Comparison of ENCODE assay signal across 23 cellular contexts in genomic region chr11:107836811-107837210, GRCh38. TPM values are rescaled to one million over a fixed set of nuclear protein-coding genes. Genes with fewer than 3 reads are reported as not detected.
DNase-seq lines count a peak whose midpoint lies in the region; ATAC-seq and TF ChIP-seq lines count a peak whose summit lies in the region.
"Had no signal": no experiment of that assay in that cellular context is flagged by ENCODE, and none has a peak within 500 bp of the region (broad histone marks: within the 10 kb centered on the region; RNA-seq: fewer than 3 reads in every experiment).

No MANE protein-coding gene starts in this region.

- H3K9me3 ChIP-seq in prostate gland (no peaks in the 10 kb centered on the region), right lobe of liver (no peaks in the 10 kb centered on the region)
- H3K9me3 ChIP-seq: SJSA1 had no signal

- no peak for ATAC-seq in activated CD8-positive, alpha-beta T cell treated with anti-CD3 and anti-CD28 coated beads for 36 hours
- ATAC-seq in activated CD8-positive, alpha-beta T cell treated with anti-CD3 and anti-CD28 coated beads, Interleukin-2, amount 10 ng/mL, durations not matched to agents 7 days and 5 days = no peak
- no peak for ATAC-seq in right lobe of liver
- ATAC-seq: Right ventricle myocardium inferior had no signal

- H3K4me3 Mint-ChIP-seq in activated CD8-positive, alpha-beta T cell treated with anti-CD3 and anti-CD28 coated beads for 36 hours = no peak overlapping the region
- H3K4me3 Mint-ChIP-seq in activated CD8-positive, alpha-beta T cell treated with anti-CD3 and anti-CD28 coated beads, Interleukin-2, amount 10 ng/mL, durations not matched to agents 7 days and 5 days = no peak overlapping the region
- H3K4me3 Mint-ChIP-seq: CD8-positive, alpha-beta memory T cell; IgD-negative memory B cell had no signal

- H3K36me3 ChIP-seq in prostate gland = no peaks in the 10 kb centered on the region
- no peaks in the 10 kb centered on the region for H3K36me3 ChIP-seq in right lobe of liver
- H3K36me3 ChIP-seq: SJSA1 had no signal

- peak overlapping the region; percentile 68 for H3K27ac Mint-ChIP-seq in activated CD8-positive, alpha-beta T cell treated with anti-CD3 and anti-CD28 coated beads for 36 hours
- no peak overlapping the region for H3K27ac Mint-ChIP-seq in activated CD8-positive, alpha-beta T cell treated with anti-CD3 and anti-CD28 coated beads, Interleukin-2, amount 10 ng/mL, durations not matched to agents 7 days and 5 days
- H3K27ac Mint-ChIP-seq: CD8-positive, alpha-beta memory T cell had no signal

- DNase-seq in activated CD8-positive, alpha-beta T cell treated with anti-CD3 and anti-CD28 coated beads for 36 hours = no peak
- DNase-seq in activated CD8-positive, alpha-beta T cell treated with anti-CD3 and anti-CD28 coated beads, Interleukin-2, amount 10 ng/mL, durations not matched to agents 7 days and 5 days = no peak
- DNase-seq in LNCaP clone FGC (ENCODE audit: low read depth) (peak; percentile 52), prostate gland (ENCODE audit: low spot score) (no peak), right lobe of liver (no peak), DMS53 treated with DMSO at 0.1 percent for 48 hours (lab: John Stamatoyannopoulos, UW; ENCODE audit: unreplicated experiment) (no peak), mesenteric fat pad (ENCODE audit: low spot score) (no peak)
- DNase-seq: AML-193; C1 segment of cervical spinal cord; Calu3; CD8-positive, alpha-beta memory T cell; DMS153; GDM1; NCI-H1048; NCI-H1417 treated with DMSO at 0.1 percent for 48 hours; NCI-H187; NCI-H226; NCI-H510A treated with DMSO at 0.1 percent for 48 hours; NCI-H748 treated with DMSO at 0.1 percent for 48 hours had no signal

- no peaks in the 10 kb centered on the region for H3K9me3 Mint-ChIP-seq in activated CD8-positive, alpha-beta T cell treated with anti-CD3 and anti-CD28 coated beads for 36 hours
- H3K9me3 Mint-ChIP-seq in activated CD8-positive, alpha-beta T cell treated with anti-CD3 and anti-CD28 coated beads, Interleukin-2, amount 10 ng/mL, durations not matched to agents 7 days and 5 days (ENCODE audit: insufficient read depth) = no peaks in the 10 kb centered on the region
- H3K9me3 Mint-ChIP-seq: CD8-positive, alpha-beta memory T cell; IgD-negative memory B cell had no signal

- no peak for TF ChIP-seq CTCF in activated CD8-positive, alpha-beta T cell treated with anti-CD3 and anti-CD28 coated beads for 36 hours (IDR thresholded peaks at IDR 0.05)
- no peak for TF ChIP-seq CTCF in LNCaP clone FGC (IDR thresholded peaks at IDR 0.05; ENCODE audit: control insufficient read depth, extremely low read depth, insufficient read depth)
- no peak for TF ChIP-seq CTCF in VCaP (conservative IDR thresholded peaks at IDR 0.05)
- TF ChIP-seq CTCF in prostate gland (IDR thresholded peaks at IDR 0.05) = no peak
- TF ChIP-seq CTCF in right lobe of liver (IDR thresholded peaks at IDR 0.05) = no peak

- peaks cover 22% of the 10 kb centered on the region for H3K4me1 ChIP-seq in prostate gland (replicated peaks)
- no peaks in the 10 kb centered on the region for H3K4me1 ChIP-seq in right lobe of liver

- intact Hi-C loops in activated CD8-positive, alpha-beta T cell treated with anti-CD3 and anti-CD28 coated beads for 36 hours (cut with micrococcal nuclease) = no loop called here
- intact Hi-C loops in prostate gland (cut with DNase I) (no loop called here), right lobe of liver (cut with DNase I) (no loop called here)

- H3K4me1 Mint-ChIP-seq in activated CD8-positive, alpha-beta T cell treated with anti-CD3 and anti-CD28 coated beads for 36 hours (ENCODE audit: low read depth) = peaks cover 61% of the 10 kb centered on the region
- H3K4me1 Mint-ChIP-seq in activated CD8-positive, alpha-beta T cell treated with anti-CD3 and anti-CD28 coated beads, Interleukin-2, amount 10 ng/mL, durations not matched to agents 7 days and 5 days (ENCODE audit: low read depth) = peaks cover 25% of the 10 kb centered on the region

- CTCF ChIA-PET in activated CD8-positive, alpha-beta T cell treated with anti-CD3 and anti-CD28 coated beads for 36 hours (lab: Charles Lee) = no interaction called here
- CTCF ChIA-PET in activated CD8-positive, alpha-beta T cell treated with anti-CD3 and anti-CD28 coated beads, Interleukin-2, amount 10 ng/mL, durations not matched to agents 7 days and 5 days (lab: Charles Lee) = interaction anchor here (1.7 kb wide), 1 partner anchor 12 kb away, joined by 4 read pairs; no protein-coding TSS in a partner anchor

- H3K27me3 Mint-ChIP-seq in activated CD8-positive, alpha-beta T cell treated with anti-CD3 and anti-CD28 coated beads for 36 hours = no peaks in the 10 kb centered on the region
- no peaks in the 10 kb centered on the region for H3K27me3 Mint-ChIP-seq in activated CD8-positive, alpha-beta T cell treated with anti-CD3 and anti-CD28 coated beads, Interleukin-2, amount 10 ng/mL, durations not matched to agents 7 days and 5 days (ENCODE audit: low read depth)
- H3K27me3 Mint-ChIP-seq: CD8-positive, alpha-beta memory T cell; IgD-negative memory B cell had no signal

- H3K27ac ChIP-seq in VCaP = peak overlapping the region; percentile 93
- H3K27ac ChIP-seq in prostate gland = peak overlapping the region; percentile 55 to 65
- no peak overlapping the region for H3K27ac ChIP-seq in right lobe of liver
- H3K27ac ChIP-seq: SJSA1 had no signal

- POLR2A ChIA-PET in activated CD8-positive, alpha-beta T cell treated with anti-CD3 and anti-CD28 coated beads for 36 hours (lab: Charles Lee) = interaction anchor here (0.6 to 1.1 kb wide), 2 partner anchors 17 to 22 kb away, joined by 4 read pairs; partner anchors contain the start of gene SLC35F2
- POLR2A ChIA-PET in activated CD8-positive, alpha-beta T cell treated with anti-CD3 and anti-CD28 coated beads, Interleukin-2, amount 10 ng/mL, durations not matched to agents 7 days and 5 days (lab: Charles Lee) = interaction anchor here (0.8 kb wide), 1 partner anchor 661 kb away, joined by 3 read pairs; the partner anchor contains the start of gene POGLUT3

- no peaks in the 10 kb centered on the region for H3K27me3 ChIP-seq in prostate gland (replicated peaks; ENCODE audit: insufficient read depth)
- H3K27me3 ChIP-seq in right lobe of liver = no peaks in the 10 kb centered on the region
- H3K27me3 ChIP-seq: SJSA1 had no signal

- no peak for TF ChIP-seq POLR2A in prostate gland (IDR thresholded peaks at IDR 0.05)
- no peak for TF ChIP-seq POLR2A in right lobe of liver (IDR thresholded peaks at IDR 0.05)

- no peak overlapping the region; the same call in 1 of the 2 replicates for H3K4me3 ChIP-seq in LNCaP clone FGC (ENCODE audit: low read depth, low read length)
- H3K4me3 ChIP-seq in prostate gland = no peak overlapping the region
- H3K4me3 ChIP-seq in right lobe of liver = no peak overlapping the region
- H3K4me3 ChIP-seq: SJSA1 had no signal

- 22% methylated on average over 3 of the region's 3 CpGs for WGBS in prostate gland
- 49% methylated on average over 3 of the region's 3 CpGs for WGBS in right lobe of liver (ENCODE audit: insufficient coverage, low coverage, low lambda C conversion rate, missing lambda C conversion rate)

- peaks cover 9% of the 10 kb centered on the region for H3K36me3 Mint-ChIP-seq in activated CD8-positive, alpha-beta T cell treated with anti-CD3 and anti-CD28 coated beads for 36 hours (ENCODE audit: low read depth)
- peaks cover 2% of the 10 kb centered on the region for H3K36me3 Mint-ChIP-seq in activated CD8-positive, alpha-beta T cell treated with anti-CD3 and anti-CD28 coated beads, Interleukin-2, amount 10 ng/mL, durations not matched to agents 7 days and 5 days (ENCODE audit: low read depth)

RNA-seq across cellular contexts. Expression of gene SLC35F2, which starts 21.8 kb away (rescaled TPM):
- 10 to 100 TPM; 26.8 to 28.1 TPM for total RNA-seq in activated CD8-positive, alpha-beta T cell treated with anti-CD3 and anti-CD28 coated beads for 36 hours
- total RNA-seq in activated CD8-positive, alpha-beta T cell treated with anti-CD3 and anti-CD28 coated beads, Interleukin-2, amount 10 ng/mL, durations not matched to agents 7 days and 5 days = 10 to 100 TPM in 1 of 2 experiments, 1 to 10 TPM in 1; 8.7 to 11.0 TPM
- total RNA-seq in prostate gland (10 to 100 TPM; 21.6 to 41.9 TPM), right lobe of liver (under 1 TPM in 5 of 6 experiments, not detected in 1; 0.06 to 0.55 (median 0.28) TPM), mesenteric fat pad (3.2 TPM)

Comparison
In these comparisons a context has a peak if more than half of its experiments do, and no peak if none do; other contexts are left out.
1. H3K27ac ChIP-seq: peak in VCaP (single experiment) and prostate gland (2 of 2); none in right lobe of liver (0 of 3).